Comparison of ENCODE assay signal across 19 cellular contexts in the genomic region with DNA sequence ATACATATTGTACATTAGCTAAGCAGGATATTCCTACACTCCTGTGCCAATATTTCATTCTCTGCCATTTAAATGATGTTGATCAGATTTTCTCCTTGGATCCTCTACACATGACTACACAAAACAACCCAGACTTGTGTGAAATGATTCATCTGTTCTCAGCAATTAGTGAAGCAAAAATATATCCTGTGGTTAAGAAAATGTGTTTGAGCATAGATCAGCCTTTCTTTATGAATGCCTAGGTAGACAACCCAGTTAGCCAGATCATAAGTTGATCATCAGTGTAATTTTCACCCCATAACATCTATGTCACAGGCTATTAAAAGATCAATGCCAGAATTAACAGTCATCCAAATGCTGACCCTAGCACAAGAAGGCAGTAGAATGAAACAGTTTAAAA.
DNase-seq lines count a peak whose midpoint lies in the region; ATAC-seq and TF ChIP-seq lines count a peak whose summit lies in the region.
"Had no signal": no experiment of that assay in that cellular context is flagged by ENCODE, and none has a peak within 500 bp of the region (broad histone marks: within the 10 kb centered on the region; RNA-seq: fewer than 3 reads in every experiment).

No MANE protein-coding gene starts in this region.

- no peak overlapping the region for H3K27ac ChIP-seq in A673 (ENCODE audit: low read depth, low read length, poor library complexity, severe bottlenecking)
- H3K27ac ChIP-seq: body of pancreas, epithelial cell of prostate had no signal

- BruUV-seq in A673 (replicated peaks; lab: Mats Ljungman, UMichigan) = no TSS peak

- TF ChIP-seq CTCF in epithelial cell of proximal tubule (conservative IDR thresholded peaks at IDR 0.05; ENCODE audit: low read depth, low read length) (no peak), A673 (conservative IDR thresholded peaks at IDR 0.05; ENCODE audit: low read depth, low read length) (no peak)

- intact Hi-C loops in A673 (cut with micrococcal nuclease; ENCODE audit: unreplicated experiment) = no loop called here

- H3K9me3 ChIP-seq in A673 (ENCODE audit: low read depth, low read length, poor library complexity, severe bottlenecking) = no peaks in the 10 kb centered on the region
- H3K9me3 ChIP-seq: body of pancreas had no signal

- DNase-seq in epithelial cell of proximal tubule (ENCODE audit: low read depth) (peak; percentile 59), A673 (ENCODE audit: low spot score) (no peak), NCI-H226 (no peak), NCI-H2171 treated with DMSO at 0.1 percent for 48 hours (lab: John Stamatoyannopoulos, UW) (no peak)
- DNase-seq: activated CD4-positive, alpha-beta T cell treated with anti-CD3 and anti-CD28 coated beads, Interleukin-2, amount 50 U/mL, for 1 hour; activated naive CD4-positive, alpha-beta T cell treated with anti-CD3 and anti-CD28 coated beads, Interleukin-2, amount 10 ng/mL, durations not matched to agents 7 days and 5 days; body of pancreas; CD8-positive, alpha-beta memory T cell; cortex of kidney; glutamatergic neuron; islet precursor cell; NCI-H2081 treated with DMSO at 0.1 percent for 48 hours; NCI-H82 had no signal

- no peaks in the 10 kb centered on the region for H3K36me3 ChIP-seq in A673 (ENCODE audit: insufficient read depth, low read length, poor library complexity, severe bottlenecking)

- POLR2A ChIA-PET in A673 (lab: Charles Lee; ENCODE audit: low non-redundant PET) = no interaction called here

- peaks cover 14% of the 10 kb centered on the region for H3K4me1 ChIP-seq in A673 (ENCODE audit: insufficient read depth, low read length, poor library complexity, severe bottlenecking)
- H3K4me1 ChIP-seq: body of pancreas had no signal

- no peak overlapping the region for H3K4me3 ChIP-seq in epithelial cell of proximal tubule (ENCODE audit: low read depth, low read length)
- no peak overlapping the region for H3K4me3 ChIP-seq in A673 (ENCODE audit: low read depth, low read length, poor library complexity, severe bottlenecking)
- H3K4me3 ChIP-seq: body of pancreas, GM23338 had no signal

- ATAC-seq in GM18502 (IDR thresholded peaks at IDR 0.05; ENCODE audit: poor library complexity, unreplicated experiment) = peak; percentile 50
- ATAC-seq in GM21576 (IDR thresholded peaks at IDR 0.05; ENCODE audit: unreplicated experiment) = peak; percentile 39
- peak; percentile 68 for ATAC-seq in HG03432 (IDR thresholded peaks at IDR 0.05; ENCODE audit: unreplicated experiment)
- no peak for ATAC-seq in GM21367 (IDR thresholded peaks at IDR 0.05; ENCODE audit: unreplicated experiment)
- ATAC-seq: body of pancreas, GM23338 had no signal

- H3K27me3 ChIP-seq in A673 (replicated peaks; ENCODE audit: insufficient read depth, low read depth, low read length, poor library complexity) = peaks cover 71% of the 10 kb centered on the region
- H3K27me3 ChIP-seq: body of pancreas had no signal

- CTCF ChIA-PET in A673 (lab: Charles Lee) = no interaction called here
